8 cellular contexts compared by ENCODE assay signal in genomic region chr6:167827588-167828324, GRCh38. TPM values are rescaled to one million over a fixed set of nuclear protein-coding genes. Genes with fewer than 3 reads are reported as not detected.
DNase-seq lines count a peak whose midpoint lies in the region; ATAC-seq, FAIRE-seq and TF ChIP-seq lines count a peak whose summit lies in the region.

No MANE protein-coding gene starts in this region.

- intact Hi-C loops in Panc1 (cut with micrococcal nuclease; ENCODE audit: unreplicated experiment) (no loop called here), left cardiac atrium (cut with DNase I) (no loop called here), pancreas (cut with DNase I) (no loop called here)

- 0 to 1% methylated on average over 39 to 50 of the region's 50 CpGs for WGBS in pancreas, 2 donors

- H3K4me3 ChIP-seq in Panc1 (ENCODE audit: low read depth in 2 of 2, low read length in 2 of 2): peak overlapping the region; percentile 76 to 83
- peak overlapping the region; percentile 53 to 68 (median 62) for H3K4me3 ChIP-seq in pancreas

- H3K27me3 ChIP-seq in Panc1 (ENCODE audit: control insufficient read depth, insufficient read depth, low read length) (no peaks in the 10 kb centered on the region), pancreas (no peaks in the 10 kb centered on the region)

- POLR2A ChIA-PET in Panc1 (lab: Charles Lee): no interaction called here

- H3K4me1 ChIP-seq in Panc1 (ENCODE audit: control insufficient read depth, insufficient read depth, low read length): peaks cover 47% of the 10 kb centered on the region
- H3K4me1 ChIP-seq in pancreas: peaks cover 16 to 37% (median 36%) of the 10 kb centered on the region in 3 donors

- no peaks in the 10 kb centered on the region for H3K9me3 ChIP-seq in Panc1 (ENCODE audit: control insufficient read depth, insufficient read depth, low read depth, low read length)
- no peaks in the 10 kb centered on the region for H3K9me3 ChIP-seq in pancreas

- DNase-seq in AG08396 (ENCODE audit: low spot score): peak; percentile 61
- peak; percentile 14 for DNase-seq in GM18507 (ENCODE audit: extremely low spot score, insufficient read length, low read depth)
- no peak for DNase-seq in Panc1 (ENCODE audit: low read depth, low spot score)
- DNase-seq in anterior cingulate cortex (lab: John Stamatoyannopoulos, UW): peak in 34 of 58 donors; percentile 17 to 61 (median 32)
- peak; percentile 54 for DNase-seq in left cardiac atrium
- peak; percentile 52 to 83 (median 66) for DNase-seq in pancreas

- CTCF ChIA-PET in Panc1 (lab: Charles Lee): no interaction called here

- peak overlapping the region; percentile 74 for H3K27ac ChIP-seq in Panc1 (ENCODE audit: low read length)
- peak overlapping the region; percentile 75 to 94 (median 85) for H3K27ac ChIP-seq in pancreas

- ATAC-seq in HG03045 (IDR thresholded peaks at IDR 0.05; ENCODE audit: unreplicated experiment): peak; percentile 35
- peak; percentile 55 for ATAC-seq in Panc1
- ATAC-seq in left cardiac atrium: peak; percentile 31 to 36
- ATAC-seq in pancreas: peak; percentile 17 to 54 (median 43)
- no peak for ATAC-seq in HG02981 (IDR thresholded peaks at IDR 0.05; ENCODE audit: unreplicated experiment)

- in situ Hi-C loops in Panc1 (cut with HindIII; ENCODE audit: low pct_unique_long_range_greater_than_20kb, low sequenced_read_pairs): no loop called here

- no TSS peak for BruUV-seq in Panc1 (replicated peaks; lab: Mats Ljungman, UMichigan)

- FAIRE-seq in GM18507 (lab: Jason Lieb, UNC): peak; percentile 12
- no peak for FAIRE-seq in pancreas (lab: Jason Lieb, UNC)

- peak; percentile 15; the same call in 1 of the 2 replicates for TF ChIP-seq CTCF in Panc1 (IDR thresholded peaks at IDR 0.05)
- TF ChIP-seq CTCF in pancreas (IDR thresholded peaks at IDR 0.05): no peak

- no peaks in the 10 kb centered on the region; the same call in 1 of the 2 replicates for H3K36me3 ChIP-seq in Panc1 (ENCODE audit: control insufficient read depth, insufficient read depth, low read length)
- no peaks in the 10 kb centered on the region for H3K36me3 ChIP-seq in pancreas

RNA-seq across cellular contexts. Expression of gene AFDN, which starts 1.0 kb away (rescaled TPM):
- total RNA-seq in Panc1 (2021; ENCODE audit: unreplicated experiment) (143 TPM), left cardiac atrium (10 to 100 TPM; 53.9 to 57.1 TPM), pancreas (100 to 1,000 TPM in 1 of 6 donors, 10 to 100 TPM in 5; 66.6 to 122 (median 75.7) TPM)
- 104 TPM for polyA plus RNA-seq in Panc1 (2012; ENCODE audit: insufficient read length)
- polyA plus RNA-seq in pancreas: 10 to 100 TPM; 55.2 to 56.7 TPM
